In genomic region chr10:52019078-52019644, GRCh38 we compare ENCODE assay signal across 1 cellular context.
TF ChIP-seq lines count a peak whose summit lies in the region.

No MANE protein-coding gene starts in this region.

TF ChIP-seq in WTC11, 78 proteins besides CTCF, POLR2A, EP300 and RAD21 (continued from another document):
- no peak; the same call in 1 of the 2 replicates for TF ChIP-seq USF2 (CRISPR knock-in tag; IDR thresholded peaks at IDR 0.05)
- TF ChIP-seq SP1 (CRISPR knock-in tag; conservative IDR thresholded peaks at IDR 0.05), result no peak
- TF ChIP-seq RORB (CRISPR knock-in tag; IDR thresholded peaks at IDR 0.05), result no peak
- no peak for TF ChIP-seq E2F5 (CRISPR knock-in tag; IDR thresholded peaks at IDR 0.05)
- TF ChIP-seq ZNF232 (CRISPR knock-in tag; IDR thresholded peaks at IDR 0.05), result no peak
- no peak for TF ChIP-seq ZBTB21 (CRISPR knock-in tag; IDR thresholded peaks at IDR 0.05; ENCODE audit: borderline replicate concordance)
- no peak for TF ChIP-seq NFE2L1 (CRISPR knock-in tag; IDR thresholded peaks at IDR 0.05)
- no peak for TF ChIP-seq FOXK1 (CRISPR knock-in tag; IDR thresholded peaks at IDR 0.05)
- TF ChIP-seq SOX15 (CRISPR knock-in tag; IDR thresholded peaks at IDR 0.05), result no peak
TF ChIP-seq in WTC11: peak in this region for 0.
